25 cellular contexts compared by ENCODE assay signal in genomic region chr1:220797553-220797952, GRCh38. TPM values are rescaled to one million over a fixed set of nuclear protein-coding genes. Genes with fewer than 3 reads are reported as not detected.
DNase-seq lines count a peak whose midpoint lies in the region; ATAC-seq and TF ChIP-seq lines count a peak whose summit lies in the region.
"Had no signal": no experiment of that assay in that cellular context is flagged by ENCODE, and none has a peak within 500 bp of the region (broad histone marks: within the 10 kb centered on the region; RNA-seq: fewer than 3 reads in every experiment).

No MANE protein-coding gene starts in this region.

- H3K4me3 ChIP-seq in gastrocnemius medialis: no peak overlapping the region
- H3K4me3 ChIP-seq: BLaER1, GM12878, right lobe of liver, tibial nerve had no signal

- H3K4me1 Mint-ChIP-seq in CD14-positive monocyte: peaks cover 7% of the 10 kb centered on the region
- H3K4me1 Mint-ChIP-seq: H9, T-helper 17 cell had no signal

- in situ Hi-C loops in gastrocnemius medialis (cut with MboI; ENCODE audit: low sequenced_read_pairs in 4 of 4): loop anchor here in 2 of 4 donors (25.0 kb wide), 1 partner anchor 510 kb away; no protein-coding TSS in a partner anchor

- ATAC-seq in esophagus mucosa (peak; percentile 44), gastrocnemius medialis (peak; percentile 89 to 100), HG03097 (IDR thresholded peaks at IDR 0.05; ENCODE audit: low FRiP score, unreplicated experiment) (no peak)
- ATAC-seq: activated CD4-positive, CD25-positive, alpha-beta regulatory T cell treated with anti-CD3 and anti-CD28 coated beads, Interleukin-2, amount 50 U/mL, for 24 hours; activated T-cell treated with anti-CD3 and anti-CD28 coated beads, Interleukin-2, amount 50 U/mL, for 72 hours; GM12878; HepG2; right lobe of liver; T-helper 17 cell had no signal

- TF ChIP-seq CTCF in gastrocnemius medialis (IDR thresholded peaks at IDR 0.05 in 4 of 5, conservative IDR thresholded peaks at IDR 0.05 in 1 of 5) (no peak), GM10266 (IDR thresholded peaks at IDR 0.05; ENCODE audit: control insufficient read depth, insufficient read depth, low read depth, missing control alignments) (no peak), CD14-positive monocyte (IDR thresholded peaks at IDR 0.05) (no peak)

- H3K36me3 ChIP-seq in gastrocnemius medialis: no peaks in the 10 kb centered on the region
- H3K36me3 ChIP-seq: BLaER1 had no signal

- DNase-seq in M059J (ENCODE audit: low read depth) (peak; percentile 44), OCI-M1 (lab: John Stamatoyannopoulos, UW) (peak; percentile 77), gastrocnemius medialis (no peak), GM10266 (ENCODE audit: extremely low spot score) (no peak), CD14-positive monocyte (ENCODE audit: low spot score) (no peak)
- DNase-seq: activated CD4-positive, alpha-beta T cell treated with anti-CD3 and anti-CD28 coated beads, Interleukin-2, amount 50 U/mL, for 48 hours; activated naive CD4-positive, alpha-beta T cell treated with Interleukin-2 at 50 U/mL for 16 hours; activated T-cell treated with anti-CD3 and anti-CD28 coated beads, Interleukin-2, amount 50 U/mL, for 72 hours; DMS153; H9; Karpas-422; mesendoderm; NCI-H2107; NCI-H748 treated with DMSO at 0.1 percent for 48 hours; right lobe of liver; stimulated activated CD4-positive, alpha-beta T cell treated with anti-CD3 and anti-CD28 coated beads, Interleukin-4, amount 100 ng/mL, for 24 hours; T-helper 17 cell had no signal

- H3K36me3 Mint-ChIP-seq in CD14-positive monocyte: peaks cover 64 to 84% of the 10 kb centered on the region in 2 donors

- H3K27ac Mint-ChIP-seq in CD14-positive monocyte: no peak overlapping the region
- H3K27ac Mint-ChIP-seq: activated T-cell treated with anti-CD3 and anti-CD28 coated beads, Interleukin-2, amount 50 U/mL, for 72 hours; H9; T-helper 17 cell had no signal

- intact Hi-C loops in gastrocnemius medialis (cut with DNase I; ENCODE audit: low total_unique reads) (no loop called here), CD14-positive monocyte (cut with micrococcal nuclease) (no loop called here)

- no peaks in the 10 kb centered on the region for H3K27me3 ChIP-seq in gastrocnemius medialis
- H3K27me3 ChIP-seq: BLaER1, right lobe of liver, tibial nerve had no signal

- H3K4me1 ChIP-seq in gastrocnemius medialis: peaks cover under 1 to 10% of the 10 kb centered on the region in 2 donors
- H3K4me1 ChIP-seq: BLaER1, parathyroid adenoma, tibial nerve had no signal

- H3K27me3 Mint-ChIP-seq in CD14-positive monocyte (ENCODE audit: low read depth in 3 of 3): no peaks in the 10 kb centered on the region

- H3K4me3 Mint-ChIP-seq in CD14-positive monocyte: no peak overlapping the region
- H3K4me3 Mint-ChIP-seq: activated T-cell treated with anti-CD3 and anti-CD28 coated beads, Interleukin-2, amount 50 U/mL, for 72 hours; H9; T-helper 17 cell had no signal

- H3K27ac ChIP-seq in gastrocnemius medialis: peak overlapping the region in 2 of 4 donors; percentile 10 to 72
- H3K27ac ChIP-seq: BLaER1, parathyroid adenoma, right lobe of liver, tibial nerve had no signal

- no peaks in the 10 kb centered on the region for H3K9me3 ChIP-seq in gastrocnemius medialis
- H3K9me3 ChIP-seq: right lobe of liver, tibial nerve had no signal

- TF ChIP-seq POLR2A in gastrocnemius medialis (IDR thresholded peaks at IDR 0.05): no peak

- no peaks in the 10 kb centered on the region for H3K9me3 Mint-ChIP-seq in CD14-positive monocyte
- H3K9me3 Mint-ChIP-seq: activated T-cell treated with anti-CD3 and anti-CD28 coated beads, Interleukin-2, amount 50 U/mL, for 72 hours; H9 had no signal

RNA-seq across cellular contexts. Expression of gene MTARC1, which starts 10.8 kb away (rescaled TPM):
- 0.59 and 1.7 TPM in 2 replicates for total RNA-seq in M059J (2014; rRNA removed; shearing (Covaris generic))
- total RNA-seq in esophagus mucosa (6.1 TPM), gastrocnemius medialis (1 to 10 TPM; 1.2 to 2.9 (median 1.3) TPM)
- 10 to 100 TPM; 70.9 to 80.6 TPM for polyA plus RNA-seq in CD14-positive monocyte
- total RNA-seq: activated T-cell treated with anti-CD3 and anti-CD28 coated beads, Interleukin-2, amount 50 U/mL, for 72 hours had no signal

RNA-seq across cellular contexts. Expression of gene MTARC2, which starts 49.4 kb away (rescaled TPM):
- total RNA-seq in M059J (2014; rRNA removed; shearing (Covaris generic)): 1.1 TPM in 1 of 2 replicates, not detected in the other
- total RNA-seq in esophagus mucosa: 3.0 TPM
- total RNA-seq in gastrocnemius medialis: 10 to 100 TPM in 1 of 4 donors, 1 to 10 TPM in 3; 5.8 to 12.0 (median 7.3) TPM
- under 1 TPM; 0.29 to 0.56 TPM for polyA plus RNA-seq in CD14-positive monocyte
- total RNA-seq: activated T-cell treated with anti-CD3 and anti-CD28 coated beads, Interleukin-2, amount 50 U/mL, for 72 hours had no signal

Comparison
In these comparisons a context has a peak if more than half of its experiments do, and no peak if none do; other contexts are left out.
1. DNase-seq: peak in M059J (single experiment) and OCI-M1 (single experiment); none in gastrocnemius medialis (0 of 2), GM10266 (single experiment) and CD14-positive monocyte (single experiment).